ENCODE assay signal across 9 cellular contexts in the genomic region with DNA sequence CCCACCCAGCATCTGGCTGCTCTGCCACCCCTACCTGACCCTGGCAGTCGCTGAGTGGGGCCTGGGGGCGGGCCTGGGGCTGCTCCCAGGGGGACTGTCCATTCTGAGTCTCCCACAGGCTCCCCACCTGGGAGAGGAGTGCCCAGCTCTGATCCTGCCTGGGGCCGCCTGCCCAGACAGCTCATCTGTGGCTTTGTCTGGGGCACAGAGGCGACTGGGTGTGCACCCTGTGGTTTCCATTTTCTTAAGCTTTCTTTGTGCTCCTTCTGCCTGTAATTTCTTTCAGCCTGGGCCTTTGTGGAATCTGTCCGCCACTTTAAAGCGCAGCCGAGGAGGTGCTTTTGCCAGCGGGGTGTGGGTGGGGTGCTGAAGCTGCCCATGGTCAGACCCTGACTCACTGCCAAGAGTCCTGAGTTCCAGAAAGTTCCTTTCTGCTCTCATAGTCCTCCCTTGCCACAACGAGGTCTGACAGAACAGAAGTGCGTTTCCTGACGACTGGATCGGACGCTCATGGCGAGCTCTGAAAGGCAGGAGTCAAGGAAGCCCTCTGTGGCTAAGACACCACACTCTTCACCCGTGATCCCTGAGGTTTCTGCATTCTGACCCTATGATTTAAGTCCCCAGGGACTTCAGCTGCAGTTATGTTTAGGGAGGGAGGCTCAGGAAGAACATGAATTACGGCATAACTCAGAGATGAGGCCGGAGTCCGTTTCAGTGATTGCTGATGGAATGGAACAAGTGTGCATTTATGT.
A peak's percentile ranks its signal among the peaks of the same experiment; 100 is the strongest.
DNase-seq lines count a peak whose midpoint lies in the region; ATAC-seq, FAIRE-seq and TF ChIP-seq lines count a peak whose summit lies in the region.
"Had no signal": no experiment of that assay in that cellular context is flagged by ENCODE, and none has a peak within 500 bp of the region (broad histone marks: within the 10 kb centered on the region; RNA-seq: fewer than 3 reads in every experiment).

No MANE protein-coding gene starts in this region.

- no peaks in the 10 kb centered on the region for H3K79me2 ChIP-seq in mesendoderm (ENCODE audit: control insufficient read depth, insufficient read depth, low read length)

- no peak overlapping the region for H2AK5ac ChIP-seq in mesendoderm (ENCODE audit: low read length)

- H4K5ac ChIP-seq in mesendoderm (ENCODE audit: low read length), result no peak overlapping the region

- no peak overlapping the region for H3K4me2 ChIP-seq in mesendoderm (ENCODE audit: low read length)

- H3K4ac ChIP-seq in mesendoderm (ENCODE audit: low read depth, low read length), result no peak overlapping the region

- H3K4me1 ChIP-seq in cardiac muscle cell (ENCODE audit: low read depth) (peaks cover 17% of the 10 kb centered on the region), mesendoderm (ENCODE audit: control insufficient read depth, low read depth, low read length) (peaks cover 3% of the 10 kb centered on the region)

- no peak overlapping the region for H2BK15ac ChIP-seq in mesendoderm (replicated peaks; ENCODE audit: low read depth)

- H3K9ac ChIP-seq in mesendoderm (ENCODE audit: low read length), result no peak overlapping the region

- no peak overlapping the region for H2BK120ac ChIP-seq in mesendoderm (ENCODE audit: low read depth, low read length)

- FAIRE-seq in urothelium cell line (lab: Jason Lieb, UNC), result peak; percentile 67
- FAIRE-seq in D721Med (lab: Jason Lieb, UNC), result no peak
- FAIRE-seq: K562 had no signal

- no peak overlapping the region for H3K23ac ChIP-seq in mesendoderm (ENCODE audit: low read length)

- H3K36me3 ChIP-seq in cardiac muscle cell (no peaks in the 10 kb centered on the region), mesendoderm (ENCODE audit: control insufficient read depth, insufficient read depth, low read length) (no peaks in the 10 kb centered on the region)

- WGBS in mesendoderm (ENCODE audit: extremely low coverage, insufficient coverage, low lambda C conversion rate), result no CpG with 5 or more reads among the region's 18 CpGs

- peak overlapping the region; percentile 30 for H3K56ac ChIP-seq in mesendoderm (ENCODE audit: low read length)

- H3K4me3 ChIP-seq in cardiac muscle cell (no peak overlapping the region), mesendoderm (ENCODE audit: low read length) (no peak overlapping the region)
- H3K4me3 ChIP-seq: K562 had no signal

- intact Hi-C loops in cardiac septum (cut with DNase I), result no loop called here

- no peak overlapping the region for H3K18ac ChIP-seq in mesendoderm (ENCODE audit: low read length)

- H3K79me1 ChIP-seq in mesendoderm (ENCODE audit: low read length), result no peaks in the 10 kb centered on the region

- no peak for ATAC-seq in GM19467 (IDR thresholded peaks at IDR 0.05; ENCODE audit: unreplicated experiment)
- ATAC-seq: K562 had no signal

- no peak for TF ChIP-seq CTCF in cardiac muscle cell (IDR thresholded peaks at IDR 0.05; ENCODE audit: low read depth, low read length)
- TF ChIP-seq CTCF in D721Med (IDR thresholded peaks at IDR 0.05; ENCODE audit: insufficient read depth, missing control alignments), result no peak

- no peak overlapping the region for H4K8ac ChIP-seq in mesendoderm (ENCODE audit: low read depth, low read length)

- no peaks in the 10 kb centered on the region for H3K9me3 ChIP-seq in cardiac muscle cell (ENCODE audit: low read depth)

- H3K27me3 ChIP-seq in cardiac muscle cell, result no peaks in the 10 kb centered on the region
- no peaks in the 10 kb centered on the region for H3K27me3 ChIP-seq in mesendoderm (ENCODE audit: insufficient read depth, low read length, poor library complexity)

- H3K27ac ChIP-seq in cardiac muscle cell (peak overlapping the region; percentile 75), caudate nucleus (ENCODE audit: low read depth, low read length) (peak overlapping the region; percentile 82), mesendoderm (ENCODE audit: low read depth, low read length) (peak overlapping the region; percentile 40)

- H2BK5ac ChIP-seq in mesendoderm (ENCODE audit: low read length), result no peak overlapping the region

- peak in 1 of 2 donors; percentile 62 for DNase-seq in cardiac muscle cell (ENCODE audit: low read depth in 1 of 2, low spot score in 1 of 2)
- DNase-seq in cardiac septum (ENCODE audit: low spot score), result no peak
- peak in 1 of 61 donors; percentile 46 for DNase-seq in caudate nucleus (lab: John Stamatoyannopoulos, UW)
- DNase-seq in mesendoderm, result no peak
- peak; percentile 92 for DNase-seq in urothelium cell line (ENCODE audit: low spot score)
- no peak for DNase-seq in activated naive CD4-positive, alpha-beta T cell treated with anti-CD3 and anti-CD28 coated beads, Interleukin-2, amount 50 U/mL, for 16 hours
- no peak for DNase-seq in D721Med (ENCODE audit: insufficient read length, low spot score)
